Comparison of ENCODE assay signal across 10 cellular contexts in the genomic region with DNA sequence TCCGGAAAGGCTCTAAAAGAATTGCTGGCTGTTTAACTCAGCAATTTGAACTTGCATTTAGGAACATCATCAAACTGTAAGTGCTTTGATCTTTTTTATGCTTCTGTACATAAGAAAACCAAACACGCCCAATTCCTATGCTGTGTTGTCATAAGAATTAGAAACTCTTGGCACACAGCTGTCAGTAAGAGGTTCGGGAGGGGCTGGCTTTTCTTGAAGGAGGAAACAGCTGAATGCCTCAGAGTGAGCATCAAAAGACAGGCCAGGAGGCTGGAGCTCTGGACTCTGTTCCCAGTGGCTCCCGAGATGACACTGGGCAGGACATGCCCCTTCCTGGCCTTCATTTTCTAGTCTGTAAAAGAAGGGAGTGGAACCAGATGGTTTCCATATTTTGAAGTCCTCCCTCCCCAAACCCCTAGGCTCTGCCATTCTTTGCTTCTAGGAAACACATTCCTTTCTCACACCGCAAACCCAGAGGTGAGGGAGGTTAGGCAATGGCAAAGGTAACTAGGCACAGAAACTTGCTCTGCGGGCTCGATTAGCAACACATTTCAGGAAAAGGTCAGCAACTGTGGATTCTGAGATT.
A peak's percentile ranks its signal among the peaks of the same experiment; 100 is the strongest.
DNase-seq lines count a peak whose midpoint lies in the region; ATAC-seq, FAIRE-seq and TF ChIP-seq lines count a peak whose summit lies in the region.
"Had no signal": no experiment of that assay in that cellular context is flagged by ENCODE, and none has a peak within 500 bp of the region (broad histone marks: within the 10 kb centered on the region; RNA-seq: fewer than 3 reads in every experiment).

No MANE protein-coding gene starts in this region.

- 26 to 27% methylated on average over 7 of the region's 7 CpGs for WGBS in GM23248 (ENCODE audit: low coverage in 1 of 2, low lambda C conversion rate in 2 of 2, missing lambda C conversion rate in 2 of 2), 2 experiments
- WGBS in sigmoid colon, 2 donors, result 12 to 49% methylated on average over 7 of the region's 7 CpGs

- DNase-seq in GM23248, result peak; percentile 93
- peak; percentile 62 for DNase-seq in RCC 7860 (ENCODE audit: low spot score)
- peak; percentile 76 for DNase-seq in fibroblast of the aortic adventitia (ENCODE audit: low read depth)
- DNase-seq in sigmoid colon, result peak; percentile 58
- no peak for DNase-seq in GM12892 (ENCODE audit: insufficient read length)
- DNase-seq in stimulated activated CD4-positive, alpha-beta T cell treated with anti-CD3 and anti-CD28 coated beads, Interleukin-4, amount 100 ng/mL, for 24 hours, result no peak
- DNase-seq: activated naive CD4-positive, alpha-beta T cell treated with anti-CD3 and anti-CD28 coated beads for 36 hours; RPMI8226 had no signal

- H4K20me1 ChIP-seq in GM23248 (ENCODE audit: insufficient read depth), result no peaks in the 10 kb centered on the region

- 0 out of 2 replicates have a peak overlapping the region, but pooled peaks have one; percentile 6 for H3K9ac ChIP-seq in GM23248

- H3K27me3 ChIP-seq in GM23248 (replicated peaks; ENCODE audit: insufficient read depth) (no peaks in the 10 kb centered on the region), sigmoid colon (no peaks in the 10 kb centered on the region)

- TF ChIP-seq POLR2A in sigmoid colon (IDR thresholded peaks at IDR 0.05), result no peak
- TF ChIP-seq POLR2A in GM12892 (IDR thresholded peaks at IDR 0.05; ENCODE audit: low read depth, low read length), result no peak

- H3K36me3 ChIP-seq in GM23248 (ENCODE audit: low read depth) (no peaks in the 10 kb centered on the region), sigmoid colon (no peaks in the 10 kb centered on the region)

- no peaks in the 10 kb centered on the region for H3K9me3 ChIP-seq in GM23248 (ENCODE audit: low read depth)
- no peaks in the 10 kb centered on the region for H3K9me3 ChIP-seq in sigmoid colon

- no peak overlapping the region for H2AFZ ChIP-seq in GM23248

- no peak for TF ChIP-seq EP300 in sigmoid colon (IDR thresholded peaks at IDR 0.05)

- no peaks in the 10 kb centered on the region for H3K9me2 ChIP-seq in GM23248 (ENCODE audit: insufficient read depth)

- TF ChIP-seq CTCF in fibroblast of the aortic adventitia (IDR thresholded peaks at IDR 0.05; ENCODE audit: insufficient read depth, low read length) (no peak), sigmoid colon (IDR thresholded peaks at IDR 0.05) (no peak)

- H3K79me2 ChIP-seq in GM23248 (ENCODE audit: insufficient read depth), result no peaks in the 10 kb centered on the region

- ATAC-seq in GM18502 (IDR thresholded peaks at IDR 0.05; ENCODE audit: poor library complexity, unreplicated experiment) (no peak), HG03342 (IDR thresholded peaks at IDR 0.05; ENCODE audit: unreplicated experiment) (no peak)

- intact Hi-C loops in sigmoid colon (cut with DNase I), result no loop called here

- in situ Hi-C loops in GM23248 (cut with MboI), result no loop called here

- H3F3A ChIP-seq in GM23248 (ENCODE audit: insufficient read depth), result peaks cover 13% of the 10 kb centered on the region

- H3K4me1 ChIP-seq in GM23248 (ENCODE audit: insufficient read depth) (peaks cover 16% of the 10 kb centered on the region), sigmoid colon (peaks cover 0 to 18% (median 16%) of the 10 kb centered on the region in 4 donors)

- H3K4me2 ChIP-seq in GM23248 (ENCODE audit: unreplicated experiment), result peak overlapping the region; percentile 39

- FAIRE-seq in RCC 7860 (lab: Jason Lieb, UNC), result no peak
- FAIRE-seq in GM12892 (lab: Jason Lieb, UNC), result no peak

- 0 out of 2 replicates have a peak overlapping the region, but pooled peaks have one; percentile 11 for H3K4me3 ChIP-seq in GM23248
- no peak overlapping the region for H3K4me3 ChIP-seq in fibroblast of the aortic adventitia (ENCODE audit: low read depth, low read length)
- H3K4me3 ChIP-seq in sigmoid colon, result no peak overlapping the region

- H3K27ac ChIP-seq in GM23248 (peak overlapping the region; percentile 33; the same call in 1 of the 2 replicates), sigmoid colon (peak overlapping the region in 2 of 4 donors; percentile 14 to 40)

Comparison
In these comparisons a context has a peak if more than half of its experiments do, and no peak if none do; other contexts are left out.
1. DNase-seq: peak in GM23248 (single experiment), RCC 7860 (single experiment), fibroblast of the aortic adventitia (single experiment) and sigmoid colon (single experiment); none in GM12892 (single experiment) and stimulated activated CD4-positive, alpha-beta T cell treated with anti-CD3 and anti-CD28 coated beads, Interleukin-4, amount 100 ng/mL, for 24 hours (single experiment).